In genomic region chr1:179026813-179027664, GRCh38 we compare ENCODE assay signal across 8 cellular contexts. TPM values are rescaled to one million over a fixed set of nuclear protein-coding genes. Genes with fewer than 3 reads are reported as not detected.
A peak's percentile ranks its signal among the peaks of the same experiment; 100 is the strongest.
DNase-seq lines count a peak whose midpoint lies in the region; ATAC-seq and TF ChIP-seq lines count a peak whose summit lies in the region.

No MANE protein-coding gene starts in this region.

- H3K4me1 Mint-ChIP-seq in central memory CD8-positive, alpha-beta T cell, result peaks cover 59% of the 10 kb centered on the region

- peak overlapping the region; percentile 81 for H3K4me3 Mint-ChIP-seq in central memory CD8-positive, alpha-beta T cell

- H3K27ac ChIP-seq in AG04450 (ENCODE audit: low read depth, low read length), result no peak overlapping the region
- peak overlapping the region; percentile 88; the same call in 1 of the 2 replicates for H3K27ac ChIP-seq in HUES6 (ENCODE audit: low read depth, low read length)
- peak overlapping the region; percentile 84 for H3K27ac ChIP-seq in muscle layer of colon (ENCODE audit: low read depth, low read length)

- H3K9ac ChIP-seq in HUES6 (ENCODE audit: low read length) (peak overlapping the region; percentile 93), muscle layer of colon (ENCODE audit: low read length) (peak overlapping the region; percentile 73)

- no peak for ATAC-seq in central memory CD8-positive, alpha-beta T cell (replicated peaks; ENCODE audit: extremely low read depth, poor library complexity, severe bottlenecking)
- ATAC-seq in GM19467 (IDR thresholded peaks at IDR 0.05; ENCODE audit: unreplicated experiment) (no peak), HG03135 (IDR thresholded peaks at IDR 0.05; ENCODE audit: unreplicated experiment) (no peak)

- H3K36me3 ChIP-seq in HUES6 (ENCODE audit: control insufficient read depth, insufficient read depth, low read length), result no peaks in the 10 kb centered on the region
- no peaks in the 10 kb centered on the region for H3K36me3 ChIP-seq in muscle layer of colon (ENCODE audit: insufficient read depth, low read length)

- H3K4me3 ChIP-seq in AG04450 (ENCODE audit: low read depth, low read length) (peak overlapping the region; percentile 82), HUES6 (ENCODE audit: low read depth, low read length) (peak overlapping the region; percentile 72), muscle layer of colon (ENCODE audit: low read depth in 1 of 2, low read length in 2 of 2) (peak overlapping the region; percentile 72 to 91)

- CTCF ChIA-PET in AG04450 (lab: Charles Lee), result interaction anchor here (0.6 to 1.7 kb wide), 2 partner anchors 94 to 787 kb away, joined by 4 to 5 read pairs; no protein-coding TSS in a partner anchor

- POLR2A ChIA-PET in AG04450 (lab: Yijun Ruan, JAX), result no interaction called here

- H3K27me3 Mint-ChIP-seq in central memory CD8-positive, alpha-beta T cell, result no peaks in the 10 kb centered on the region

- TF ChIP-seq CTCF in AG04450 (IDR thresholded peaks at IDR 0.05; ENCODE audit: low read depth, low read length), result no peak

- no peaks in the 10 kb centered on the region for H3K9me3 ChIP-seq in AG04450 (ENCODE audit: control insufficient read depth, insufficient read depth, low read length)
- H3K9me3 ChIP-seq in HUES6 (ENCODE audit: control insufficient read depth, insufficient read depth, low read depth, low read length), result no peaks in the 10 kb centered on the region
- H3K9me3 ChIP-seq in muscle layer of colon (ENCODE audit: low read length), result no peaks in the 10 kb centered on the region

- H3K27ac Mint-ChIP-seq in central memory CD8-positive, alpha-beta T cell (ENCODE audit: low read depth), result peak overlapping the region; percentile 84

- H3K36me3 Mint-ChIP-seq in central memory CD8-positive, alpha-beta T cell (ENCODE audit: insufficient read depth), result peaks cover 10% of the 10 kb centered on the region

- H3K27me3 ChIP-seq in AG04450 (ENCODE audit: control insufficient read depth, insufficient read depth, low read length) (no peaks in the 10 kb centered on the region), HUES6 (ENCODE audit: control insufficient read depth, insufficient read depth, low read length) (no peaks in the 10 kb centered on the region), muscle layer of colon (ENCODE audit: control insufficient read depth in 1 of 2, insufficient read depth in 2 of 2, low read length in 2 of 2) (no peaks in the 10 kb centered on the region)

- no peaks in the 10 kb centered on the region for H3K9me3 Mint-ChIP-seq in central memory CD8-positive, alpha-beta T cell

- peaks cover 38% of the 10 kb centered on the region for H3K4me1 ChIP-seq in HUES6 (ENCODE audit: control insufficient read depth, insufficient read depth, low read length)
- peaks cover 36% of the 10 kb centered on the region for H3K4me1 ChIP-seq in muscle layer of colon (ENCODE audit: insufficient read depth, low read length)

- DNase-seq in AG04450 (ENCODE audit: low read depth, low spot score), result no peak
- DNase-seq in central memory CD8-positive, alpha-beta T cell (ENCODE audit: low spot score in 2 of 2), result no peak
- no peak for DNase-seq in NCI-H510A treated with DMSO at 0.1 percent for 48 hours (lab: John Stamatoyannopoulos, UW)
- no peak for DNase-seq in activated CD4-positive, alpha-beta T cell treated with anti-CD3 and anti-CD28 coated beads for 48 hours

RNA-seq across cellular contexts. Expression of gene FAM20B, which starts 1.3 kb away (rescaled TPM):
- polyA plus RNA-seq in AG04450 (2011; rRNA removed), result 25.0 and 29.3 TPM in 2 replicates
- 33.1 and 35.8 TPM in 2 replicates for polyA minus RNA-seq in AG04450 (2011; rRNA and poly(A)+ RNA removed)

RNA-seq across cellular contexts. Expression of gene TOR3A, which starts 54.8 kb away (rescaled TPM):
- 16.8 and 25.4 TPM in 2 replicates for polyA plus RNA-seq in AG04450 (2011; rRNA removed)
- 27.2 and 37.6 TPM in 2 replicates for polyA minus RNA-seq in AG04450 (2011; rRNA and poly(A)+ RNA removed)
